Comparison of ENCODE assay signal across 18 cellular contexts in genomic region chr3:112093180-112093522, GRCh38. TPM values are rescaled to one million over a fixed set of nuclear protein-coding genes. Genes with fewer than 3 reads are reported as not detected.
DNase-seq lines count a peak whose midpoint lies in the region; ATAC-seq and TF ChIP-seq lines count a peak whose summit lies in the region.
"Had no signal": no experiment of that assay in that cellular context is flagged by ENCODE, and none has a peak within 500 bp of the region (broad histone marks: within the 10 kb centered on the region; RNA-seq: fewer than 3 reads in every experiment).

No MANE protein-coding gene starts in this region.

- H3K4me1 Mint-ChIP-seq in T-helper 2 cell treated with Interferon-gamma antibody and Interleukin-4, amounts not matched to agents 5 μg/mL and 100 μg/mL, for 36 hours (ENCODE audit: low read depth) = peaks cover 36% of the 10 kb centered on the region
- H3K4me1 Mint-ChIP-seq in activated T-helper 17 cell treated with anti-CD3 and anti-CD28 coated beads, Interleukin-2, amount 50 U/mL, for 72 hours = peaks cover 27% of the 10 kb centered on the region

- no peaks in the 10 kb centered on the region for H3K27me3 Mint-ChIP-seq in T-helper 2 cell treated with Interferon-gamma antibody and Interleukin-4, amounts not matched to agents 5 μg/mL and 100 μg/mL, for 36 hours (ENCODE audit: low read depth)
- H3K27me3 Mint-ChIP-seq in activated T-helper 17 cell treated with anti-CD3 and anti-CD28 coated beads, Interleukin-2, amount 50 U/mL, for 72 hours = no peaks in the 10 kb centered on the region

- no peaks in the 10 kb centered on the region for H3K9me3 ChIP-seq in iPS-20b (ENCODE audit: insufficient read depth, low read depth, low read length)
- no peaks in the 10 kb centered on the region for H3K9me3 ChIP-seq in smooth muscle cell (replicated peaks; ENCODE audit: low read depth)
- H3K9me3 ChIP-seq: tibial artery had no signal

- H3K9me3 Mint-ChIP-seq in T-helper 2 cell treated with Interferon-gamma antibody and Interleukin-4, amounts not matched to agents 5 μg/mL and 100 μg/mL, for 36 hours = no peaks in the 10 kb centered on the region
- no peaks in the 10 kb centered on the region for H3K9me3 Mint-ChIP-seq in activated T-helper 17 cell treated with anti-CD3 and anti-CD28 coated beads, Interleukin-2, amount 50 U/mL, for 72 hours
- H3K9me3 Mint-ChIP-seq: dendritic cell treated with granulocyte-macrophage colony-stimulating factor and Interleukin-4, amounts not matched to agents 40 ng/mL and 50 ng/mL, for 4 days had no signal

- DNase-seq in T-helper 2 cell treated with Interferon-gamma antibody and Interleukin-4, amounts not matched to agents 5 μg/mL and 100 μg/mL, for 36 hours (ENCODE audit: low spot score) = no peak
- DNase-seq in T-helper 2 cell (no peak), smooth muscle cell (lab: John Stamatoyannopoulos, UW; ENCODE audit: unreplicated experiment) (no peak), posterior cingulate gyrus (no peak), NCI-H1436 treated with DMSO at 0.1 percent for 48 hours (lab: John Stamatoyannopoulos, UW) (no peak), DMS53 treated with DMSO at 0.1 percent for 48 hours (lab: John Stamatoyannopoulos, UW; ENCODE audit: unreplicated experiment) (no peak)
- DNase-seq: 8988T; activated CD8-positive, alpha-beta memory T cell treated with anti-CD3 and anti-CD28 coated beads, Interleukin-2, amount 50 U/mL, for 4 hours; COR-L47; NCI-H1436; NCI-H526 treated with DMSO at 0.1 percent for 48 hours; SIG-M5; tibial artery had no signal

- peaks cover 16% of the 10 kb centered on the region for H3K79me2 ChIP-seq in smooth muscle cell (ENCODE audit: low read depth)

- H3K36me3 Mint-ChIP-seq in T-helper 2 cell treated with Interferon-gamma antibody and Interleukin-4, amounts not matched to agents 5 μg/mL and 100 μg/mL, for 36 hours (ENCODE audit: low read depth) = peaks cover 10% of the 10 kb centered on the region
- peaks cover 24% of the 10 kb centered on the region for H3K36me3 Mint-ChIP-seq in activated T-helper 17 cell treated with anti-CD3 and anti-CD28 coated beads, Interleukin-2, amount 50 U/mL, for 72 hours (ENCODE audit: low read depth)

- no peaks in the 10 kb centered on the region for H4K20me1 ChIP-seq in smooth muscle cell (ENCODE audit: low read depth)

- H3K9ac ChIP-seq in iPS-20b (ENCODE audit: low read depth, low read length) = peak overlapping the region; percentile 30; the same call in 1 of the 2 replicates
- no peak overlapping the region for H3K9ac ChIP-seq in smooth muscle cell (ENCODE audit: low read depth)

- H3K27me3 ChIP-seq in iPS-20b (ENCODE audit: insufficient read depth, low read length) (no peaks in the 10 kb centered on the region; the same call in 1 of the 2 replicates), smooth muscle cell (ENCODE audit: low read depth) (peaks cover under 1% of the 10 kb centered on the region)
- H3K27me3 ChIP-seq: tibial artery had no signal

- intact Hi-C loops in posterior cingulate gyrus (cut with DNase I) = no loop called here

- H3K4me3 ChIP-seq in iPS-20b (ENCODE audit: low read length) (no peak overlapping the region), smooth muscle cell (no peak overlapping the region)
- H3K4me3 ChIP-seq: skin epidermis, tibial artery had no signal

- peaks cover 10% of the 10 kb centered on the region for H3F3A ChIP-seq in smooth muscle cell (ENCODE audit: low read depth)

- H3K4me3 Mint-ChIP-seq in T-helper 2 cell treated with Interferon-gamma antibody and Interleukin-4, amounts not matched to agents 5 μg/mL and 100 μg/mL, for 36 hours = peak overlapping the region; percentile 53
- peak overlapping the region; percentile 25 for H3K4me3 Mint-ChIP-seq in activated T-helper 17 cell treated with anti-CD3 and anti-CD28 coated beads, Interleukin-2, amount 50 U/mL, for 72 hours
- H3K4me3 Mint-ChIP-seq: dendritic cell treated with granulocyte-macrophage colony-stimulating factor and Interleukin-4, amounts not matched to agents 40 ng/mL and 50 ng/mL, for 4 days had no signal

- H3K36me3 ChIP-seq in iPS-20b (ENCODE audit: insufficient read depth, low read depth, low read length) = no peaks in the 10 kb centered on the region; the same call in 1 of the 2 replicates
- no peaks in the 10 kb centered on the region for H3K36me3 ChIP-seq in smooth muscle cell (ENCODE audit: low read depth)
- H3K36me3 ChIP-seq: tibial artery had no signal

- H3K27ac ChIP-seq in iPS-20b (ENCODE audit: low read length) (no peak overlapping the region), smooth muscle cell (ENCODE audit: low read depth) (peak overlapping the region; percentile 33)
- H3K27ac ChIP-seq: tibial artery had no signal

- ATAC-seq in activated T-helper 17 cell treated with anti-CD3 and anti-CD28 coated beads, Interleukin-2, amount 50 U/mL, for 72 hours (replicated peaks) = no peak

- H3K4me1 ChIP-seq in iPS-20b (ENCODE audit: insufficient read depth, low read length) = peaks cover 15% of the 10 kb centered on the region
- H3K4me1 ChIP-seq in smooth muscle cell (ENCODE audit: low read depth) = peaks cover 15% of the 10 kb centered on the region

- TF ChIP-seq CTCF in smooth muscle cell (IDR thresholded peaks at IDR 0.05; ENCODE audit: borderline replicate concordance, insufficient read depth, poor library complexity, severe bottlenecking) = no peak

- no peak overlapping the region for H3K27ac Mint-ChIP-seq in T-helper 2 cell treated with Interferon-gamma antibody and Interleukin-4, amounts not matched to agents 5 μg/mL and 100 μg/mL, for 36 hours
- H3K27ac Mint-ChIP-seq in activated T-helper 17 cell treated with anti-CD3 and anti-CD28 coated beads, Interleukin-2, amount 50 U/mL, for 72 hours = peak overlapping the region; percentile 4
- H3K27ac Mint-ChIP-seq: dendritic cell treated with granulocyte-macrophage colony-stimulating factor and Interleukin-4, amounts not matched to agents 40 ng/mL and 50 ng/mL, for 4 days had no signal

- H2AFZ ChIP-seq in smooth muscle cell (ENCODE audit: low read depth) = no peak overlapping the region

- H3K4me2 ChIP-seq in smooth muscle cell = peak overlapping the region; percentile 56

RNA-seq across cellular contexts. Expression of gene C3orf52, which starts 7.0 kb away (rescaled TPM):
- 10 to 100 TPM in 1 of 2 donors, 1 to 10 TPM in 1; 9.9 to 14.5 TPM for total RNA-seq in activated T-helper 17 cell treated with anti-CD3 and anti-CD28 coated beads, Interleukin-2, amount 50 U/mL, for 72 hours
- total RNA-seq in smooth muscle cell = 10.2 and 14.8 TPM in 2 replicates
- polyA plus RNA-seq in smooth muscle cell = 4.0 and 10.8 TPM in 2 replicates

RNA-seq across cellular contexts. Expression of gene GCSAM, which starts 39.9 kb away (rescaled TPM):
- 10 to 100 TPM; 13.5 to 18.6 TPM for total RNA-seq in activated T-helper 17 cell treated with anti-CD3 and anti-CD28 coated beads, Interleukin-2, amount 50 U/mL, for 72 hours
- 0.67 TPM in 1 of 2 replicates, not detected in the other for total RNA-seq in smooth muscle cell
- polyA plus RNA-seq in smooth muscle cell = 0.28 TPM in 1 of 2 replicates, not detected in the other
- total RNA-seq: myocyte had no signal

RNA-seq across cellular contexts. Expression of gene TMPRSS7, which starts 58.6 kb away (rescaled TPM):
- total RNA-seq in activated T-helper 17 cell treated with anti-CD3 and anti-CD28 coated beads, Interleukin-2, amount 50 U/mL, for 72 hours = 1 to 10 TPM in 1 of 2 donors, under 1 TPM in 1; 0.24 to 1.6 TPM
- total RNA-seq in smooth muscle cell = not detected in 2 replicates
- not detected in 2 replicates for polyA plus RNA-seq in smooth muscle cell
- total RNA-seq: myocyte had no signal
